In genomic region chr19:42249769-42250168, GRCh38 we compare ENCODE assay signal across 1 cellular context.
TF ChIP-seq lines count a peak whose summit lies in the region.

No MANE protein-coding gene starts in this region.

TF ChIP-seq in WTC11, 78 proteins besides CTCF, POLR2A, EP300 and RAD21 (continued from another document):
- TF ChIP-seq ARID4B (CRISPR knock-in tag; IDR thresholded peaks at IDR 0.05; ENCODE audit: borderline replicate concordance) (no peak), GRHL2 (CRISPR knock-in tag; IDR thresholded peaks at IDR 0.05; ENCODE audit: insufficient replicate concordance, severe bottlenecking) (no peak), STAT6 (CRISPR knock-in tag; conservative IDR thresholded peaks at IDR 0.05; ENCODE audit: low read depth) (no peak), USF1 (CRISPR knock-in tag; IDR thresholded peaks at IDR 0.05) (no peak), CREM (CRISPR knock-in tag; IDR thresholded peaks at IDR 0.05) (no peak), TP53 (CRISPR knock-in tag; IDR thresholded peaks at IDR 0.05) (no peak)
